ENCODE assay signal across 11 cellular contexts in the genomic region with DNA sequence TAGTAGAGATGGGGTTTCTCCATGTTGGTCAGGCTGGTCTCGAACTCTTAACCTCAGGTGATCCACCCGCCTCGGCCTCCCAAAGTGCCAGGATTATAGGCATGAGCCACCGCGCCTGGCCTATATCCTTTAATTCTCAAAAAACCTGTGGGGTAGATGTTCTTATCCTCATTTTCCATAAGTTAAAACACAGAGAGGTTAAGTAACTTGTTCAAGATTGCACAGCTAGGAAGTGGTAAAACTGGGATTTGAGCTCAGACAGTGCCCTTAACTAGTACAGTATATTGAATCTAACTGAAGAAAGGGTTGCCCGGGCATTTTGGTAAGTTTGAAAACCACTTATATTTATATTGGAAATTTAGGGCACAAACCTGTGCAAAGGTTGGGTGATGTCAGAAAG.
"Had no signal": no experiment of that assay in that cellular context is flagged by ENCODE, and none has a peak within 500 bp of the region (broad histone marks: within the 10 kb centered on the region; RNA-seq: fewer than 3 reads in every experiment).

No MANE protein-coding gene starts in this region.

- H3K9me3 ChIP-seq: HAP-1 had no signal

- H3K4me2 ChIP-seq: GM23338 had no signal

- H2AFZ ChIP-seq: GM23248, GM23338 had no signal

- H3K9ac ChIP-seq: GM23248 had no signal

- ATAC-seq: GM23338, HCT116 had no signal

- H3K4me3 ChIP-seq: GM23248, GM23338, HAP-1 had no signal

- H3K27ac ChIP-seq: GM23248 had no signal

- H3K36me3 ChIP-seq: HAP-1 had no signal

- FAIRE-seq: H1, H54 had no signal

- DNase-seq: GM23248, GOT3, H7, H9, HCEC 1CT, HFFc6 had no signal
